ENCODE assay signal across 13 cellular contexts in the genomic region with DNA sequence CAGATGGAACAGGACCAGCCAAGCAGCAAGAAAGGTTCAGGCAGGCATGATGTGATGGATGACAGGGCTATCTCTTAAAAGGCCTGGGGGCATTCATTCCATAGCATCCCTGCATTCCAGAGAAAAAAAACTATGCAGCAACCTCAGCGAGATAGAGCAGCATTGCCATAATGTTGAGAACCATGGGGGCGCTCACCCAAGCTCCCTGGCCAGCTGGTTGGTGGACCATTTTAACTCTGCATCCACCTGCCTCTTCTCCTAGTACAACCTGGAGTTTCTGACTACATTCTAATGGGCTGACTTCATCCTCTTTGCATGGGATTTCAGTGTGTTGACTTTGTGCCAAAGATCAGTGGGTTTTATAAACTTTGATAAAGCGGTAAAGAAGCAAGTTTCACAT.
"Had no signal": no experiment of that assay in that cellular context is flagged by ENCODE, and none has a peak within 500 bp of the region (broad histone marks: within the 10 kb centered on the region; RNA-seq: fewer than 3 reads in every experiment).

No MANE protein-coding gene starts in this region.

- H3K4me3 ChIP-seq: ascending aorta, cardiac muscle cell, colonic mucosa, hepatocyte, mucosa of descending colon, skin epidermis had no signal

- H3K27me3 Mint-ChIP-seq: activated CD4-positive, alpha-beta memory T cell treated with anti-CD3 and anti-CD28 coated beads, Interleukin-2, amount 10 ng/mL, durations not matched to agents 7 days and 5 days had no signal

- H3K4me1 ChIP-seq: ascending aorta, colonic mucosa had no signal

- H3K9me3 ChIP-seq: ascending aorta, colonic mucosa, mucosa of descending colon, neutrophil had no signal

- H3K36me3 Mint-ChIP-seq: naive thymus-derived CD8-positive, alpha-beta T cell had no signal

- H3K4me1 Mint-ChIP-seq: activated CD4-positive, alpha-beta memory T cell treated with anti-CD3 and anti-CD28 coated beads, Interleukin-2, amount 10 ng/mL, durations not matched to agents 7 days and 5 days; activated CD4-positive, alpha-beta T cell treated with anti-CD3 and anti-CD28 coated beads for 36 hours; naive thymus-derived CD8-positive, alpha-beta T cell had no signal

- ATAC-seq: activated CD4-positive, alpha-beta T cell treated with anti-CD3 and anti-CD28 coated beads for 36 hours; left colon; mucosa of descending colon; naive thymus-derived CD8-positive, alpha-beta T cell had no signal

- H3K36me3 ChIP-seq: ascending aorta, cardiac muscle cell, colonic mucosa, neutrophil had no signal

- H3K27me3 ChIP-seq: ascending aorta, cardiac muscle cell, colonic mucosa, hepatocyte, neutrophil had no signal

- DNase-seq: activated CD4-positive, alpha-beta memory T cell treated with anti-CD3 and anti-CD28 coated beads, Interleukin-2, amount 10 ng/mL, durations not matched to agents 7 days and 5 days; activated CD4-positive, alpha-beta T cell treated with anti-CD3 and anti-CD28 coated beads for 36 hours; activated CD8-positive, alpha-beta memory T cell treated with anti-CD3 and anti-CD28 coated beads, Interleukin-2, amount 50 U/mL, for 4 hours; colonic mucosa; effector CD4-positive, alpha-beta T cell; left colon; mucosa of descending colon; naive thymus-derived CD8-positive, alpha-beta T cell had no signal

- H3K4me3 Mint-ChIP-seq: activated CD4-positive, alpha-beta memory T cell treated with anti-CD3 and anti-CD28 coated beads, Interleukin-2, amount 10 ng/mL, durations not matched to agents 7 days and 5 days; activated CD4-positive, alpha-beta T cell treated with anti-CD3 and anti-CD28 coated beads for 36 hours; naive thymus-derived CD8-positive, alpha-beta T cell had no signal

- H3K9me3 Mint-ChIP-seq: activated CD4-positive, alpha-beta memory T cell treated with anti-CD3 and anti-CD28 coated beads, Interleukin-2, amount 10 ng/mL, durations not matched to agents 7 days and 5 days had no signal

- H3K27ac Mint-ChIP-seq: activated CD4-positive, alpha-beta memory T cell treated with anti-CD3 and anti-CD28 coated beads, Interleukin-2, amount 10 ng/mL, durations not matched to agents 7 days and 5 days; activated CD4-positive, alpha-beta T cell treated with anti-CD3 and anti-CD28 coated beads for 36 hours; naive thymus-derived CD8-positive, alpha-beta T cell had no signal
